20 cellular contexts compared by ENCODE assay signal in genomic region chr6:157868835-157869234, GRCh38. TPM values are rescaled to one million over a fixed set of nuclear protein-coding genes. Genes with fewer than 3 reads are reported as not detected.
A peak's percentile ranks its signal among the peaks of the same experiment; 100 is the strongest.
DNase-seq lines count a peak whose midpoint lies in the region; ATAC-seq and TF ChIP-seq lines count a peak whose summit lies in the region.
"Had no signal": no experiment of that assay in that cellular context is flagged by ENCODE, and none has a peak within 500 bp of the region (broad histone marks: within the 10 kb centered on the region; RNA-seq: fewer than 3 reads in every experiment).

No MANE protein-coding gene starts in this region.

- H3K4me1 ChIP-seq in right atrium auricular region (peaks cover 0 to 10% of the 10 kb centered on the region in 2 donors), colonic mucosa (no peaks in the 10 kb centered on the region), upper lobe of right lung (peaks cover 6% of the 10 kb centered on the region), spleen (peaks cover 0 to 25% (median 5%) of the 10 kb centered on the region in 6 donors)
- H3K4me1 ChIP-seq: BLaER1 had no signal

- no peak overlapping the region for H3K27ac ChIP-seq in right atrium auricular region
- no peak overlapping the region for H3K27ac ChIP-seq in colonic mucosa
- H3K27ac ChIP-seq in upper lobe of right lung, result no peak overlapping the region
- H3K27ac ChIP-seq in spleen, result no peak overlapping the region
- H3K27ac ChIP-seq: BLaER1, SJSA1 had no signal

- H3K36me3 ChIP-seq in right atrium auricular region (peaks cover 42% of the 10 kb centered on the region), colonic mucosa (no peaks in the 10 kb centered on the region), upper lobe of right lung (peaks cover 7% of the 10 kb centered on the region), spleen (peaks cover 0 to 43% (median 13%) of the 10 kb centered on the region in 6 donors)
- H3K36me3 ChIP-seq: BLaER1 had no signal

- H3K27me3 ChIP-seq in right atrium auricular region, result no peaks in the 10 kb centered on the region
- no peaks in the 10 kb centered on the region for H3K27me3 ChIP-seq in colonic mucosa
- no peaks in the 10 kb centered on the region for H3K27me3 ChIP-seq in upper lobe of right lung
- no peaks in the 10 kb centered on the region for H3K27me3 ChIP-seq in spleen (replicated peaks in 1 of 7)
- H3K27me3 ChIP-seq: BLaER1, SJSA1 had no signal

- TF ChIP-seq CTCF in right atrium auricular region (IDR thresholded peaks at IDR 0.05) (no peak), colonic mucosa (IDR thresholded peaks at IDR 0.05) (no peak), upper lobe of right lung (IDR thresholded peaks at IDR 0.05) (no peak), spleen (IDR thresholded peaks at IDR 0.05 in 8 of 11, conservative IDR thresholded peaks at IDR 0.05 in 3 of 11) (no peak)

- ATAC-seq in Right ventricle myocardium inferior, result no peak
- peak; percentile 45 for ATAC-seq in left ventricle myocardium superior
- ATAC-seq in upper lobe of right lung, result peak; percentile 34
- ATAC-seq: CD8-positive, alpha-beta T cell had no signal

- peak; percentile 64 for DNase-seq in Right ventricle myocardium inferior (ENCODE audit: missing footprints)
- no peak for DNase-seq in right atrium auricular region (ENCODE audit: low spot score)
- DNase-seq in colonic mucosa, result peak; percentile 15
- DNase-seq in left ventricle myocardium superior, result no peak
- DNase-seq in upper lobe of right lung, result no peak
- no peak for DNase-seq in spleen
- no peak for DNase-seq in activated CD4-positive, alpha-beta T cell treated with anti-CD3 and anti-CD28 coated beads for 1 hour
- no peak for DNase-seq in NCI-H1105 (lab: John Stamatoyannopoulos, UW)
- DNase-seq: 8988T; CD8-positive, alpha-beta T cell; DMS79 treated with DMSO at 0.1 percent for 48 hours; HCEC 1CT; KG1; NCI-H1436; NCI-H2029; NCI-H2171; NCI-H446; RPMI8226 had no signal

- H3K9me3 ChIP-seq in right atrium auricular region (no peaks in the 10 kb centered on the region), colonic mucosa (no peaks in the 10 kb centered on the region), upper lobe of right lung (no peaks in the 10 kb centered on the region), spleen (no peaks in the 10 kb centered on the region)
- H3K9me3 ChIP-seq: BLaER1, SJSA1 had no signal

- 79 to 91% (median 84%) methylated on average over 10 of the region's 10 CpGs for WGBS in spleen, 5 donors

- H3K4me3 ChIP-seq in right atrium auricular region, result no peak overlapping the region
- H3K4me3 ChIP-seq in colonic mucosa, result no peak overlapping the region
- no peak overlapping the region for H3K4me3 ChIP-seq in upper lobe of right lung
- H3K4me3 ChIP-seq in spleen, result no peak overlapping the region
- H3K4me3 ChIP-seq: BLaER1, SJSA1 had no signal

- TF ChIP-seq POLR2A in spleen (IDR thresholded peaks at IDR 0.05), result no peak

- intact Hi-C loops in Right ventricle myocardium inferior (cut with DNase I), result loop anchor here (5.0 kb wide), 1 partner anchor 47 kb away; the partner anchor contains the start of gene SNX9
- intact Hi-C loops in colonic mucosa (cut with DNase I), result no loop called here
- intact Hi-C loops in left ventricle myocardium superior (cut with micrococcal nuclease), result no loop called here
- intact Hi-C loops in upper lobe of right lung (cut with DNase I), result no loop called here
- intact Hi-C loops in spleen (cut with DNase I; ENCODE audit: low total_unique reads), result no loop called here

- H3K9ac ChIP-seq in colonic mucosa (ENCODE audit: low read depth in 2 of 2, low read length in 2 of 2), result no peak overlapping the region
- H3K9ac ChIP-seq: BLaER1 had no signal

RNA-seq across cellular contexts. Expression of gene SNX9, which starts 45.8 kb away (rescaled TPM):
- total RNA-seq in Right ventricle myocardium inferior (35.5 TPM), right atrium auricular region (10 to 100 TPM; 26.6 to 39.4 TPM), colonic mucosa (10 to 100 TPM; 37.3 to 81.7 TPM), left ventricle myocardium superior (31.6 TPM), upper lobe of right lung (25.0 TPM), spleen (10 to 100 TPM; 29.0 to 42.5 (median 36.1) TPM)
- 10 to 100 TPM; 18.9 to 22.1 (median 20.8) TPM for polyA plus RNA-seq in spleen

Comparison
In these comparisons a context has a peak if more than half of its experiments do, and no peak if none do; other contexts are left out.
1. DNase-seq: peak in Right ventricle myocardium inferior (single experiment) and colonic mucosa (single experiment); none in right atrium auricular region (single experiment), left ventricle myocardium superior (single experiment), upper lobe of right lung (single experiment), spleen (single experiment), activated CD4-positive, alpha-beta T cell treated with anti-CD3 and anti-CD28 coated beads for 1 hour (single experiment) and NCI-H1105 (single experiment).